31 cellular contexts compared by ENCODE assay signal in genomic region chr11:34850339-34850738, GRCh38.
DNase-seq lines count a peak whose midpoint lies in the region; ATAC-seq, FAIRE-seq and TF ChIP-seq lines count a peak whose summit lies in the region.
"Had no signal": no experiment of that assay in that cellular context is flagged by ENCODE, and none has a peak within 500 bp of the region (broad histone marks: within the 10 kb centered on the region; RNA-seq: fewer than 3 reads in every experiment).

No MANE protein-coding gene starts in this region.

- no peak for TF ChIP-seq POLR2A in GM12891 (IDR thresholded peaks at IDR 0.05; ENCODE audit: low read depth, low read length)

- H3K4me3 Mint-ChIP-seq in type B pancreatic cell (peak overlapping the region; percentile 45), GM23338 (no peak overlapping the region)
- H3K4me3 Mint-ChIP-seq: activated CD4-positive, alpha-beta memory T cell treated with anti-CD3 and anti-CD28 coated beads for 36 hours; activated naive CD8-positive, alpha-beta T cell treated with anti-CD3 and anti-CD28 coated beads for 36 hours; CD14-positive monocyte; HFFc6 had no signal

- intact Hi-C loops in mammary epithelial cell (cut with micrococcal nuclease) = no loop called here

- no peak overlapping the region for H3K4me3 ChIP-seq in mammary epithelial cell (replicated peaks in 1 of 3; ENCODE audit: insufficient read depth in 1 of 3, low read depth in 2 of 3, low read length in 3 of 3)
- no peak overlapping the region for H3K4me3 ChIP-seq in GM23338
- H3K4me3 ChIP-seq: ascending aorta, GM12878, GM23248, lung, ovary, SJSA1, upper lobe of left lung had no signal

- H3K4me1 Mint-ChIP-seq in type B pancreatic cell (ENCODE audit: unreplicated experiment) (peaks cover 5% of the 10 kb centered on the region), GM23338 (peaks cover 5% of the 10 kb centered on the region; the same call in 1 of the 3 replicates)
- H3K4me1 Mint-ChIP-seq: activated naive CD8-positive, alpha-beta T cell treated with anti-CD3 and anti-CD28 coated beads for 36 hours; CD14-positive monocyte had no signal

- H3K27me3 Mint-ChIP-seq in type B pancreatic cell (no peaks in the 10 kb centered on the region), GM23338 (ENCODE audit: insufficient read depth, low read depth, poor library complexity) (peaks cover 2% of the 10 kb centered on the region)

- no peaks in the 10 kb centered on the region for H3K9me3 ChIP-seq in mammary epithelial cell (replicated peaks; ENCODE audit: insufficient read depth, low read length)
- H3K9me3 ChIP-seq: ascending aorta, ovary, SJSA1, upper lobe of left lung had no signal

- TF ChIP-seq CTCF in mammary epithelial cell (conservative IDR thresholded peaks at IDR 0.05 in 1 of 2, IDR thresholded peaks at IDR 0.05 in 1 of 2; ENCODE audit: extremely low read depth in 1 of 2, insufficient read depth in 1 of 2, low read depth in 1 of 2, low read length in 2 of 2) = no peak
- TF ChIP-seq CTCF in type B pancreatic cell (conservative IDR thresholded peaks at IDR 0.05) = no peak
- no peak for TF ChIP-seq CTCF in GM23338 (conservative IDR thresholded peaks at IDR 0.05; ENCODE audit: low read depth in 2 of 2)

- H3K79me2 ChIP-seq in mammary epithelial cell (ENCODE audit: insufficient read depth, low read length) (no peaks in the 10 kb centered on the region), GM23338 (replicated peaks; ENCODE audit: insufficient read depth) (no peaks in the 10 kb centered on the region)

- H2AFZ ChIP-seq in mammary epithelial cell (ENCODE audit: low read depth, low read length) (no peak overlapping the region), GM23338 (no peak overlapping the region)
- H2AFZ ChIP-seq: GM23248 had no signal

- FAIRE-seq in GM12891 (lab: Jason Lieb, UNC) = no peak
- FAIRE-seq: endometrium, GM12878, RCC 7860, TTC549 had no signal

- H3K9me3 Mint-ChIP-seq in type B pancreatic cell = peaks cover 6% of the 10 kb centered on the region
- no peaks in the 10 kb centered on the region for H3K9me3 Mint-ChIP-seq in GM23338
- H3K9me3 Mint-ChIP-seq: activated CD4-positive, alpha-beta memory T cell treated with anti-CD3 and anti-CD28 coated beads for 36 hours; activated naive CD8-positive, alpha-beta T cell treated with anti-CD3 and anti-CD28 coated beads for 36 hours; HFFc6 had no signal

- H3K27ac Mint-ChIP-seq in type B pancreatic cell (peak overlapping the region; percentile 51), GM23338 (no peak overlapping the region)
- H3K27ac Mint-ChIP-seq: activated CD4-positive, alpha-beta memory T cell treated with anti-CD3 and anti-CD28 coated beads for 36 hours; activated naive CD8-positive, alpha-beta T cell treated with anti-CD3 and anti-CD28 coated beads for 36 hours; CD14-positive monocyte; HFFc6 had no signal

- DNase-seq in M059J (ENCODE audit: low read depth) = peak; percentile 12
- peak; percentile 33 for DNase-seq in mammary epithelial cell
- peak; percentile 4 for DNase-seq in iris pigment epithelial cell (ENCODE audit: low read depth)
- DNase-seq in type B pancreatic cell (ENCODE audit: extremely low spot score, unreplicated experiment) = no peak
- DNase-seq in activated T-cell treated with anti-CD3 and anti-CD28 coated beads for 4 hours = no peak
- no peak for DNase-seq in GM12891 (ENCODE audit: insufficient read length, low spot score)
- DNase-seq in GM23338 (ENCODE audit: low spot score) = no peak
- DNase-seq: activated CD4-positive, alpha-beta memory T cell treated with anti-CD3 and anti-CD28 coated beads for 36 hours; activated CD4-positive, CD25-positive, alpha-beta regulatory T cell treated with anti-CD3 and anti-CD28 coated beads, Interleukin-2, amount 50 U/mL, for 72 hours; activated effector memory CD4-positive, alpha-beta T cell treated with anti-CD3 and anti-CD28 coated beads, Interleukin-2, amount 50 U/mL, for 16 hours; activated naive CD8-positive, alpha-beta T cell treated with anti-CD3 and anti-CD28 coated beads for 36 hours; caudate nucleus; dermis blood vessel endothelial cell; GM23248; HFFc6; kidney glomerular epithelial cell; NCI-H1105 treated with DMSO at 0.1 percent for 48 hours; NCI-H1930; NCI-H2227 treated with DMSO at 0.1 percent for 48 hours; NCI-H526 treated with DMSO at 0.1 percent for 48 hours; ovary; stimulated activated CD4-positive, alpha-beta T cell treated with anti-CD3 and anti-CD28 coated beads, Interleukin-2, amount 100 ng/mL, for 24 hours; upper lobe of left lung had no signal

- H3K9ac ChIP-seq in mammary epithelial cell (ENCODE audit: insufficient read depth, low read length) = no peak overlapping the region
- H3K9ac ChIP-seq: GM23248 had no signal

- CTCF ChIA-PET in mammary epithelial cell (lab: Charles Lee; ENCODE audit: low non-redundant PET) = no interaction called here

- H3K4me1 ChIP-seq in mammary epithelial cell (ENCODE audit: insufficient read depth, low read length) = no peaks in the 10 kb centered on the region
- H3K4me1 ChIP-seq in GM23338 (ENCODE audit: insufficient read depth) = 0 out of 2 replicates have a peak, but pooled peaks cover 1% of the 10 kb centered on the region
- H3K4me1 ChIP-seq: ascending aorta, SJSA1 had no signal

- in situ Hi-C loops in mammary epithelial cell (cut with MboI; ENCODE audit: low sequenced_read_pairs in 2 of 2) = no loop called here

- H3K36me3 ChIP-seq in mammary epithelial cell (ENCODE audit: insufficient read depth, low read length) (no peaks in the 10 kb centered on the region), GM23338 (ENCODE audit: insufficient read depth) (no peaks in the 10 kb centered on the region)
- H3K36me3 ChIP-seq: ascending aorta, ovary, SJSA1, upper lobe of left lung had no signal

- H3K4me2 ChIP-seq in mammary epithelial cell (ENCODE audit: insufficient read depth, low read depth, low read length) = no peak overlapping the region
- H3K4me2 ChIP-seq in GM23338 = no peak overlapping the region

- no peak for ATAC-seq in GM23338
- ATAC-seq: GM12878 had no signal

- H3K27ac ChIP-seq in mammary epithelial cell (ENCODE audit: insufficient read depth, low read depth, low read length) (no peak overlapping the region), GM23338 (ENCODE audit: low read depth) (no peak overlapping the region)
- H3K27ac ChIP-seq: ascending aorta, GM23248, ovary, SJSA1, upper lobe of left lung had no signal

- H3K27me3 ChIP-seq in mammary epithelial cell (ENCODE audit: insufficient read depth, low read length) = peaks cover 3% of the 10 kb centered on the region
- H3K27me3 ChIP-seq in GM23338 (ENCODE audit: insufficient read depth) = no peaks in the 10 kb centered on the region
- H3K27me3 ChIP-seq: ascending aorta, ovary, upper lobe of left lung had no signal

- 64% methylated on average over 4 of the region's 4 CpGs for WGBS in mammary epithelial cell (ENCODE audit: low coverage, missing lambda C conversion rate)

- H4K20me1 ChIP-seq in mammary epithelial cell (ENCODE audit: insufficient read depth, low read length) (no peaks in the 10 kb centered on the region), GM23338 (replicated peaks; ENCODE audit: insufficient read depth) (no peaks in the 10 kb centered on the region)

- H3F3A ChIP-seq in GM23338 (replicated peaks; ENCODE audit: low read depth) = no peaks in the 10 kb centered on the region

- H3K36me3 Mint-ChIP-seq in type B pancreatic cell (peaks cover 22% of the 10 kb centered on the region), GM23338 (ENCODE audit: low read depth) (no peaks in the 10 kb centered on the region)
- H3K36me3 Mint-ChIP-seq: activated CD4-positive, alpha-beta memory T cell treated with anti-CD3 and anti-CD28 coated beads for 36 hours; activated naive CD8-positive, alpha-beta T cell treated with anti-CD3 and anti-CD28 coated beads for 36 hours; CD14-positive monocyte had no signal

- no peaks in the 10 kb centered on the region for H3K9me2 ChIP-seq in GM23338 (ENCODE audit: insufficient read depth)

- dilution Hi-C loops in mammary epithelial cell (cut with HindIII; ENCODE audit: low sequenced_read_pairs) = no loop called here

- BruUV-seq in mammary epithelial cell (replicated peaks; lab: Mats Ljungman, UMichigan) = no TSS peak

TF ChIP-seq in GM12891, 5 proteins besides CTCF, POLR2A, EP300 and RAD21:
- no peak for TF ChIP-seq POU2F2 (IDR thresholded peaks at IDR 0.05; ENCODE audit: low read depth, low read length)
- no peak for TF ChIP-seq POLR2AphosphoS5 (IDR thresholded peaks at IDR 0.05; ENCODE audit: low read depth, low read length)
- TF ChIP-seq SPI1 (IDR thresholded peaks at IDR 0.05; ENCODE audit: low read depth, low read length) = no peak
- TF ChIP-seq PAX5 (IDR thresholded peaks at IDR 0.05; ENCODE audit: insufficient read depth, low read length, severe bottlenecking) = no peak
- TF ChIP-seq TAF1 (IDR thresholded peaks at IDR 0.05; ENCODE audit: low read depth, low read length) = no peak
TF ChIP-seq in GM12891: peak in this region for 0.

TF ChIP-seq in GM23338, 12 proteins besides CTCF, POLR2A, EP300 and RAD21 (continues in another document):
- TF ChIP-seq ETS1 (IDR thresholded peaks at IDR 0.05) = no peak

Comparison
In these comparisons a context has a peak if more than half of its experiments do, and no peak if none do; other contexts are left out.
1. DNase-seq: peak in M059J (single experiment), mammary epithelial cell (single experiment) and iris pigment epithelial cell (single experiment); none in type B pancreatic cell (single experiment), activated T-cell treated with anti-CD3 and anti-CD28 coated beads for 4 hours (single experiment), GM12891 (single experiment) and GM23338 (single experiment).